In genomic region chr11:86803641-86804040, GRCh38 we compare ENCODE assay signal across 16 cellular contexts. TPM values are rescaled to one million over a fixed set of nuclear protein-coding genes. Genes with fewer than 3 reads are reported as not detected.
DNase-seq lines count a peak whose midpoint lies in the region; ATAC-seq and TF ChIP-seq lines count a peak whose summit lies in the region.
"Had no signal": no experiment of that assay in that cellular context is flagged by ENCODE, and none has a peak within 500 bp of the region (broad histone marks: within the 10 kb centered on the region; RNA-seq: fewer than 3 reads in every experiment).

No MANE protein-coding gene starts in this region.

- intact Hi-C loops in Panc1 (cut with micrococcal nuclease; ENCODE audit: unreplicated experiment) (loop anchor here (2.0 to 5.0 kb wide), 3 partner anchors 63 to 196 kb away; partner anchors contain the start of gene ME3), OCI-LY7 (cut with micrococcal nuclease; ENCODE audit: unreplicated experiment) (no loop called here)

- no peak overlapping the region for H3K27ac Mint-ChIP-seq in activated naive CD4-positive, alpha-beta T cell treated with anti-CD3 and anti-CD28 coated beads, Interleukin-2, amount 10 ng/mL, durations not matched to agents 7 days and 5 days
- H3K27ac Mint-ChIP-seq: activated CD4-positive, alpha-beta memory T cell treated with anti-CD3 and anti-CD28 coated beads for 36 hours had no signal

- BruUV-seq in Panc1 (replicated peaks; lab: Mats Ljungman, UMichigan) (no TSS peak), OCI-LY7 (replicated peaks; lab: Mats Ljungman, UMichigan) (no TSS peak)

- CTCF ChIA-PET in AG04449 (lab: Yijun Ruan, JAX) = interaction anchor here (0.9 to 4.6 kb wide), 9 partner anchors 12 to 348 kb away, joined by 3 to 29 read pairs (median 4); no protein-coding TSS in a partner anchor
- CTCF ChIA-PET in Panc1 (lab: Charles Lee) = interaction anchor here (1.1 kb wide), 1 partner anchor 57 kb away, joined by 3 read pairs; no protein-coding TSS in a partner anchor
- CTCF ChIA-PET in OCI-LY7 (lab: Charles Lee; ENCODE audit: unreplicated experiment) = no interaction called here
- CTCF ChIA-PET in activated naive CD4-positive, alpha-beta T cell treated with anti-CD3 and anti-CD28 coated beads, Interleukin-2, amount 10 ng/mL, durations not matched to agents 7 days and 5 days (lab: Charles Lee) = interaction anchor here (0.7 to 1.2 kb wide), 5 partner anchors 10 to 949 kb away, joined by 3 to 4 read pairs (median 3); partner anchors contain the start of gene CCDC83

- no peaks in the 10 kb centered on the region for H3K9me2 ChIP-seq in OCI-LY7 (ENCODE audit: insufficient read depth, low read length)

- H4K20me1 ChIP-seq in osteoblast (ENCODE audit: insufficient read depth, low read length) (peaks cover 27% of the 10 kb centered on the region), OCI-LY7 (ENCODE audit: insufficient read depth, low read length) (no peaks in the 10 kb centered on the region)

- no peaks in the 10 kb centered on the region for H3K27me3 ChIP-seq in Panc1 (ENCODE audit: control insufficient read depth, insufficient read depth, low read length)
- H3K27me3 ChIP-seq in osteoblast (ENCODE audit: insufficient read depth, low read length) = no peaks in the 10 kb centered on the region
- H3K27me3 ChIP-seq: gastrocnemius medialis had no signal

- H3K4me2 ChIP-seq in osteoblast (ENCODE audit: insufficient read depth, low read length) (peak overlapping the region; percentile 92), OCI-LY7 (ENCODE audit: low read length) (no peak overlapping the region)

- peak overlapping the region; percentile 82 for H3K4me3 ChIP-seq in AG04449 (ENCODE audit: low read depth, low read length)
- H3K4me3 ChIP-seq in Panc1 (ENCODE audit: low read depth in 2 of 2, low read length in 2 of 2) = peak overlapping the region; percentile 76 to 90
- peak overlapping the region; percentile 92 for H3K4me3 ChIP-seq in fibroblast of the aortic adventitia (ENCODE audit: low read depth, low read length)
- H3K4me3 ChIP-seq in osteoblast (ENCODE audit: insufficient read depth, low read length) = peak overlapping the region; percentile 86
- H3K4me3 ChIP-seq in OCI-LY7 (ENCODE audit: low read depth, low read length, poor library complexity, severe bottlenecking) = no peak overlapping the region
- H3K4me3 ChIP-seq: gastrocnemius medialis had no signal

- H3K9me3 ChIP-seq in Panc1 (ENCODE audit: control insufficient read depth, insufficient read depth, low read depth, low read length) = no peaks in the 10 kb centered on the region
- H3K9me3 ChIP-seq in osteoblast (ENCODE audit: low read depth, low read length) = no peaks in the 10 kb centered on the region
- H3K9me3 ChIP-seq in OCI-LY7 (ENCODE audit: low read length) = no peaks in the 10 kb centered on the region
- H3K9me3 ChIP-seq: gastrocnemius medialis had no signal

- TF ChIP-seq CTCF in AG04449 (IDR thresholded peaks at IDR 0.05; ENCODE audit: insufficient read depth, low read length, missing control alignments) (no peak), Panc1 (IDR thresholded peaks at IDR 0.05) (no peak), fibroblast of the aortic adventitia (IDR thresholded peaks at IDR 0.05; ENCODE audit: insufficient read depth, low read length) (no peak), osteoblast (IDR thresholded peaks at IDR 0.05; ENCODE audit: extremely low read depth, low read depth, low read length) (no peak), OCI-LY7 (conservative IDR thresholded peaks at IDR 0.05; ENCODE audit: low read length) (no peak)

- no peak overlapping the region for H3K4me3 Mint-ChIP-seq in activated naive CD4-positive, alpha-beta T cell treated with anti-CD3 and anti-CD28 coated beads, Interleukin-2, amount 10 ng/mL, durations not matched to agents 7 days and 5 days
- H3K4me3 Mint-ChIP-seq: activated CD4-positive, alpha-beta memory T cell treated with anti-CD3 and anti-CD28 coated beads for 36 hours had no signal

- H3K36me3 Mint-ChIP-seq in activated naive CD4-positive, alpha-beta T cell treated with anti-CD3 and anti-CD28 coated beads, Interleukin-2, amount 10 ng/mL, durations not matched to agents 7 days and 5 days = no peaks in the 10 kb centered on the region
- H3K36me3 Mint-ChIP-seq: activated CD4-positive, alpha-beta memory T cell treated with anti-CD3 and anti-CD28 coated beads for 36 hours had no signal

- H3K4me1 ChIP-seq in Panc1 (ENCODE audit: control insufficient read depth, insufficient read depth, low read length) (peaks cover 65% of the 10 kb centered on the region), osteoblast (ENCODE audit: insufficient read depth, low read length) (peaks cover 62% of the 10 kb centered on the region), OCI-LY7 (ENCODE audit: insufficient read depth, low read length, poor library complexity, severe bottlenecking) (no peaks in the 10 kb centered on the region)

- POLR2A ChIA-PET in AG04449 (lab: Yijun Ruan, JAX) = interaction anchor here (0.7 to 1.5 kb wide), 2 partner anchors 11 to 57 kb away, joined by 3 to 6 read pairs; no protein-coding TSS in a partner anchor
- POLR2A ChIA-PET in Panc1 (lab: Charles Lee) = no interaction called here
- POLR2A ChIA-PET in OCI-LY7 (lab: Charles Lee) = no interaction called here

- H3K36me3 ChIP-seq in Panc1 (ENCODE audit: control insufficient read depth, insufficient read depth, low read length) (peaks cover 10% of the 10 kb centered on the region; the same call in 1 of the 2 replicates), osteoblast (ENCODE audit: insufficient read depth, low read length) (peaks cover 12% of the 10 kb centered on the region), OCI-LY7 (ENCODE audit: insufficient read depth, low read length) (no peaks in the 10 kb centered on the region)
- H3K36me3 ChIP-seq: gastrocnemius medialis had no signal

- no peak for ATAC-seq in Panc1
- ATAC-seq: gastrocnemius medialis had no signal

- H2AFZ ChIP-seq in osteoblast (ENCODE audit: low read length) (no peak overlapping the region), OCI-LY7 (ENCODE audit: low read length) (no peak overlapping the region)

- H3K79me2 ChIP-seq in osteoblast (ENCODE audit: insufficient read depth, low read length) (peaks cover 70% of the 10 kb centered on the region), OCI-LY7 (ENCODE audit: insufficient read depth, low read depth, low read length) (no peaks in the 10 kb centered on the region)

- DNase-seq in AG04449 (ENCODE audit: low read depth, low spot score) (no peak), Panc1 (ENCODE audit: low read depth, low spot score) (no peak), fibroblast of the aortic adventitia (ENCODE audit: low read depth) (peak; percentile 22), osteoblast (ENCODE audit: insufficient read length, low spot score, missing footprints) (no peak), OCI-LY7 (ENCODE audit: low spot score) (no peak), NCI-H2227 (lab: John Stamatoyannopoulos, UW; ENCODE audit: unreplicated experiment) (no peak)
- no peak for DNase-seq in effector CD8-positive, alpha-beta T cell (lab: John Stamatoyannopoulos, UW)
- DNase-seq in activated naive CD4-positive, alpha-beta T cell treated with anti-CD3 and anti-CD28 coated beads, Interleukin-2, amount 10 ng/mL, durations not matched to agents 7 days and 5 days = no peak
- DNase-seq: activated CD4-positive, alpha-beta memory T cell treated with anti-CD3 and anti-CD28 coated beads for 36 hours; activated effector memory CD4-positive, alpha-beta T cell treated with anti-CD3 and anti-CD28 coated beads, Interleukin-2, amount 50 U/mL, for 16 hours; Calu3; effector memory CD4-positive, alpha-beta T cell; gastrocnemius medialis; Kasumi-1; NCI-H1694 treated with DMSO at 0.1 percent for 48 hours; NCI-H510A had no signal

- in situ Hi-C loops in Panc1 (cut with HindIII; ENCODE audit: low pct_unique_long_range_greater_than_20kb, low sequenced_read_pairs) = no loop called here

- no peaks in the 10 kb centered on the region for H3K9me3 Mint-ChIP-seq in activated naive CD4-positive, alpha-beta T cell treated with anti-CD3 and anti-CD28 coated beads, Interleukin-2, amount 10 ng/mL, durations not matched to agents 7 days and 5 days
- H3K9me3 Mint-ChIP-seq: activated CD4-positive, alpha-beta memory T cell treated with anti-CD3 and anti-CD28 coated beads for 36 hours had no signal

- peak overlapping the region; percentile 95 for H3K27ac ChIP-seq in Panc1 (ENCODE audit: low read length)
- peak overlapping the region; percentile 82 for H3K27ac ChIP-seq in osteoblast (ENCODE audit: low read depth, low read length)
- no peak overlapping the region for H3K27ac ChIP-seq in OCI-LY7 (ENCODE audit: low read depth, low read length, poor library complexity, severe bottlenecking)
- H3K27ac ChIP-seq: gastrocnemius medialis had no signal

- peaks cover 45% of the 10 kb centered on the region for H3K4me1 Mint-ChIP-seq in activated naive CD4-positive, alpha-beta T cell treated with anti-CD3 and anti-CD28 coated beads, Interleukin-2, amount 10 ng/mL, durations not matched to agents 7 days and 5 days

- H3K27me3 Mint-ChIP-seq in activated naive CD4-positive, alpha-beta T cell treated with anti-CD3 and anti-CD28 coated beads, Interleukin-2, amount 10 ng/mL, durations not matched to agents 7 days and 5 days = peaks cover 46% of the 10 kb centered on the region

RNA-seq across cellular contexts. Expression of gene PRSS23, which starts 3.3 kb away (rescaled TPM):
- total RNA-seq in Panc1 (2021; ENCODE audit: unreplicated experiment) = 355 TPM
- 307 TPM for polyA plus RNA-seq in Panc1 (2012; ENCODE audit: insufficient read length)
- 132 and 410 TPM in 2 replicates for total RNA-seq in fibroblast of the aortic adventitia (ENCODE audit: low replicate concordance)
- 826 and 895 TPM in 2 replicates for total RNA-seq in osteoblast
- not detected in 2 replicates for total RNA-seq in OCI-LY7 (2014; rRNA removed; shearing (Covaris generic))
- total RNA-seq in OCI-LY7 (2022) = not detected in 2 replicates

Comparison
In these comparisons a context has a peak if more than half of its experiments do, and no peak if none do; other contexts are left out.
1. RNA of gene PRSS23, which starts 3.3 kb away (total RNA-seq): 826 to 895 TPM in osteoblast, 132 to 410 TPM in fibroblast of the aortic adventitia and 355 TPM in Panc1 (single experiment); not detected in OCI-LY7; every median in the first group is over 100 times any median in the second.